26 cellular contexts compared by ENCODE assay signal in genomic region chr20:37452236-37452635, GRCh38.
"Had no signal": no experiment of that assay in that cellular context is flagged by ENCODE, and none has a peak within 500 bp of the region (broad histone marks: within the 10 kb centered on the region; RNA-seq: fewer than 3 reads in every experiment).

No MANE protein-coding gene starts in this region.

- H3K27me3 ChIP-seq: adrenal gland had no signal

- H3K4me3 ChIP-seq: adrenal gland, PC-9 had no signal

- H3K27ac ChIP-seq: adrenal gland, PC-9, RWPE1 had no signal

- ATAC-seq: activated CD8-positive, alpha-beta T cell treated with anti-CD3 and anti-CD28 coated beads, Interleukin-2, amount 10 ng/mL, durations not matched to agents 7 days and 5 days; activated naive CD4-positive, alpha-beta T cell treated with anti-CD3 and anti-CD28 coated beads, Interleukin-2, amount 50 U/mL, for 72 hours; activated T-cell treated with anti-CD3 and anti-CD28 coated beads, Interleukin-2, amount 50 U/mL, for 4 hours had no signal

- H3K4me2 ChIP-seq: PC-9 had no signal

- H3K4me1 ChIP-seq: adrenal gland had no signal

- H3K9me3 ChIP-seq: adrenal gland had no signal

- H3K27ac Mint-ChIP-seq: activated CD4-positive, alpha-beta T cell treated with anti-CD3 and anti-CD28 coated beads, Interleukin-2, amount 10 ng/mL, durations not matched to agents 7 days and 5 days; activated CD8-positive, alpha-beta T cell treated with anti-CD3 and anti-CD28 coated beads, Interleukin-2, amount 10 ng/mL, durations not matched to agents 7 days and 5 days; activated naive CD4-positive, alpha-beta T cell treated with anti-CD3 and anti-CD28 coated beads for 36 hours; activated naive CD4-positive, alpha-beta T cell treated with anti-CD3 and anti-CD28 coated beads, Interleukin-2, amount 50 U/mL, for 72 hours; activated T-helper 1 cell treated with anti-CD3 and anti-CD28 coated beads, Interleukin-12 subunit alpha, Interleukin-12 subunit beta, Interleukin-2, Interleukin-4 antibody, amounts not matched to agents 30 ng/mL and 10 ng/mL and 1 ng/mL, durations not matched to agents 14 hours and 24 hours and 36 hours; brain; T-helper 2 cell treated with Interferon-gamma antibody and Interleukin-4, amounts not matched to agents 5 μg/mL and 100 μg/mL, for 36 hours had no signal

- H3K4me1 Mint-ChIP-seq: activated CD4-positive, alpha-beta T cell treated with anti-CD3 and anti-CD28 coated beads, Interleukin-2, amount 10 ng/mL, durations not matched to agents 7 days and 5 days; brain had no signal

- H2AFZ ChIP-seq: PC-9 had no signal

- H3K4me3 Mint-ChIP-seq: activated CD4-positive, alpha-beta T cell treated with anti-CD3 and anti-CD28 coated beads, Interleukin-2, amount 10 ng/mL, durations not matched to agents 7 days and 5 days; activated CD8-positive, alpha-beta T cell treated with anti-CD3 and anti-CD28 coated beads, Interleukin-2, amount 10 ng/mL, durations not matched to agents 7 days and 5 days; activated naive CD4-positive, alpha-beta T cell treated with anti-CD3 and anti-CD28 coated beads for 36 hours; activated T-cell treated with anti-CD3 and anti-CD28 coated beads, Interleukin-2, amount 50 U/mL, for 4 hours; activated T-helper 1 cell treated with anti-CD3 and anti-CD28 coated beads, Interleukin-12 subunit alpha, Interleukin-12 subunit beta, Interleukin-2, Interleukin-4 antibody, amounts not matched to agents 30 ng/mL and 10 ng/mL and 1 ng/mL, durations not matched to agents 14 hours and 24 hours and 36 hours; brain; T-helper 2 cell treated with Interferon-gamma antibody and Interleukin-4, amounts not matched to agents 5 μg/mL and 100 μg/mL, for 36 hours had no signal

- DNase-seq: activated CD4-positive, alpha-beta T cell treated with anti-CD3 and anti-CD28 coated beads, Interleukin-2, amount 10 ng/mL, durations not matched to agents 7 days and 5 days; activated CD4-positive, alpha-beta T cell treated with anti-CD3 and anti-CD28 coated beads, Interleukin-2, amount 50 U/mL, for 48 hours; activated CD8-positive, alpha-beta T cell treated with anti-CD3 and anti-CD28 coated beads, Interleukin-2, amount 10 ng/mL, durations not matched to agents 7 days and 5 days; activated gamma-delta T cell treated with Interleukin-2 at 50 U/mL for 16 hours; activated naive CD4-positive, alpha-beta T cell treated with anti-CD3 and anti-CD28 coated beads for 36 hours; activated T-cell treated with anti-CD3 and anti-CD28 coated beads, Interleukin-2, amount 50 U/mL, for 4 hours; adrenal gland; central memory CD4-positive, alpha-beta T cell; Karpas-422; KBM-7; NCI-H1105; NCI-H1417 treated with DMSO at 0.1 percent for 48 hours; NCI-H1694; NCI-H1930; NCI-H2081 treated with DMSO at 0.1 percent for 48 hours; NCI-H226; NCI-H446 treated with DMSO at 0.1 percent for 48 hours; NCI-H524; NCI-H69; PC-9; Right ventricle myocardium superior had no signal

- H3K36me3 ChIP-seq: adrenal gland had no signal
